8 cellular contexts compared by ENCODE assay signal in genomic region chr5:119367502-119368237, GRCh38. TPM values are rescaled to one million over a fixed set of nuclear protein-coding genes. Genes with fewer than 3 reads are reported as not detected.
DNase-seq lines count a peak whose midpoint lies in the region; ATAC-seq and TF ChIP-seq lines count a peak whose summit lies in the region.

No MANE protein-coding gene starts in this region.

- peaks cover 15% of the 10 kb centered on the region for H3K9me2 ChIP-seq in GM23338 (ENCODE audit: insufficient read depth)

- no peaks in the 10 kb centered on the region for H3K36me3 Mint-ChIP-seq in immature natural killer cell
- peaks cover 3% of the 10 kb centered on the region; the same call in 2 of the 3 replicates for H3K36me3 Mint-ChIP-seq in GM23338 (ENCODE audit: low read depth)

- H3K4me3 ChIP-seq in GM23338 (no peak overlapping the region), sigmoid colon (no peak overlapping the region)

- H3K27ac ChIP-seq in RWPE1 (no peak overlapping the region), GM23338 (ENCODE audit: low read depth) (no peak overlapping the region), sigmoid colon (no peak overlapping the region)

- H2AFZ ChIP-seq in GM23338: no peak overlapping the region

- H3K4me1 ChIP-seq in GM23338 (ENCODE audit: insufficient read depth): peaks cover 24% of the 10 kb centered on the region
- H3K4me1 ChIP-seq in sigmoid colon: peaks cover 0 to 29% (median 13%) of the 10 kb centered on the region in 4 donors

- H3K27me3 ChIP-seq in GM23338 (ENCODE audit: insufficient read depth) (no peaks in the 10 kb centered on the region), sigmoid colon (no peaks in the 10 kb centered on the region)

- H3K79me2 ChIP-seq in GM23338 (replicated peaks; ENCODE audit: insufficient read depth): peaks cover 5% of the 10 kb centered on the region; the same call in 1 of the 2 replicates

- H3K36me3 ChIP-seq in GM23338 (ENCODE audit: insufficient read depth) (no peaks in the 10 kb centered on the region), sigmoid colon (no peaks in the 10 kb centered on the region)

- no peaks in the 10 kb centered on the region for H3K9me3 ChIP-seq in sigmoid colon

- H3F3A ChIP-seq in GM23338 (replicated peaks; ENCODE audit: low read depth): no peaks in the 10 kb centered on the region

- H3K9me3 Mint-ChIP-seq in immature natural killer cell (no peaks in the 10 kb centered on the region), GM23338 (no peaks in the 10 kb centered on the region)

- no peaks in the 10 kb centered on the region; the same call in 1 of the 2 replicates for H4K20me1 ChIP-seq in GM23338 (replicated peaks; ENCODE audit: insufficient read depth)

- intact Hi-C loops in sigmoid colon (cut with DNase I): no loop called here

- TF ChIP-seq POLR2A in sigmoid colon (IDR thresholded peaks at IDR 0.05): no peak

- no peak overlapping the region for H3K4me2 ChIP-seq in GM23338

- 66 to 71% methylated on average over 1 of the region's 1 CpG for WGBS in sigmoid colon, 2 donors

- H3K27me3 Mint-ChIP-seq in immature natural killer cell (ENCODE audit: low read depth in 3 of 3) (peaks cover 0 to 2% (median 2%) of the 10 kb centered on the region in 3 donors), GM23338 (ENCODE audit: insufficient read depth, low read depth, poor library complexity) (peaks cover 2% of the 10 kb centered on the region)

- peak overlapping the region; percentile 66 to 93 (median 86) for H3K27ac Mint-ChIP-seq in immature natural killer cell
- no peak overlapping the region for H3K27ac Mint-ChIP-seq in GM23338

- TF ChIP-seq CTCF in RWPE1 (conservative IDR thresholded peaks at IDR 0.05; ENCODE audit: low read depth): no peak
- no peak for TF ChIP-seq CTCF in GM23338 (conservative IDR thresholded peaks at IDR 0.05; ENCODE audit: low read depth in 2 of 2)
- TF ChIP-seq CTCF in sigmoid colon (IDR thresholded peaks at IDR 0.05): no peak

- CTCF ChIA-PET in RWPE1 (lab: Yijun Ruan, JAX): interaction anchor here (0.6 kb wide), 1 partner anchor 346 kb away, joined by 4 read pairs; no protein-coding TSS in a partner anchor

- POLR2A ChIA-PET in RWPE1 (lab: Yijun Ruan, JAX; ENCODE audit: low non-redundant PET): no interaction called here

- ATAC-seq in GM18867 (IDR thresholded peaks at IDR 0.05; ENCODE audit: unreplicated experiment) (peak; percentile 66), HG02763 (IDR thresholded peaks at IDR 0.05; ENCODE audit: unreplicated experiment) (peak; percentile 73), GM23338 (no peak)

- H3K4me1 Mint-ChIP-seq in immature natural killer cell: peaks cover 84 to 90% of the 10 kb centered on the region in 2 donors
- H3K4me1 Mint-ChIP-seq in GM23338: peaks cover 32% of the 10 kb centered on the region

- H3K4me3 Mint-ChIP-seq in immature natural killer cell (peak overlapping the region; percentile 40 to 80 (median 65)), GM23338 (no peak overlapping the region)

- DNase-seq in RWPE1 (ENCODE audit: low spot score): peak; percentile 30
- DNase-seq in immature natural killer cell: no peak
- no peak for DNase-seq in COR-L47 (lab: John Stamatoyannopoulos, UW)
- no peak for DNase-seq in GM23338 (ENCODE audit: low spot score)
- DNase-seq in sigmoid colon: no peak
- DNase-seq in activated CD4-positive, alpha-beta T cell treated with anti-CD3 and anti-CD28 coated beads, Interleukin-2, amount 50 U/mL, for 48 hours: no peak

- TF ChIP-seq EP300 in sigmoid colon (IDR thresholded peaks at IDR 0.05): no peak

TF ChIP-seq in GM23338, 12 proteins besides CTCF, POLR2A, EP300 and RAD21 (continues in another document):
- TF ChIP-seq NANOG (IDR thresholded peaks at IDR 0.05; ENCODE audit: borderline replicate concordance) (no peak), CREB1 (CRISPR knock-in tag; IDR thresholded peaks at IDR 0.05; ENCODE audit: low read depth) (no peak), EZH2 (IDR thresholded peaks at IDR 0.05; ENCODE audit: low read depth, unreplicated experiment) (no peak)
- TF ChIP-seq, protein P1, sequence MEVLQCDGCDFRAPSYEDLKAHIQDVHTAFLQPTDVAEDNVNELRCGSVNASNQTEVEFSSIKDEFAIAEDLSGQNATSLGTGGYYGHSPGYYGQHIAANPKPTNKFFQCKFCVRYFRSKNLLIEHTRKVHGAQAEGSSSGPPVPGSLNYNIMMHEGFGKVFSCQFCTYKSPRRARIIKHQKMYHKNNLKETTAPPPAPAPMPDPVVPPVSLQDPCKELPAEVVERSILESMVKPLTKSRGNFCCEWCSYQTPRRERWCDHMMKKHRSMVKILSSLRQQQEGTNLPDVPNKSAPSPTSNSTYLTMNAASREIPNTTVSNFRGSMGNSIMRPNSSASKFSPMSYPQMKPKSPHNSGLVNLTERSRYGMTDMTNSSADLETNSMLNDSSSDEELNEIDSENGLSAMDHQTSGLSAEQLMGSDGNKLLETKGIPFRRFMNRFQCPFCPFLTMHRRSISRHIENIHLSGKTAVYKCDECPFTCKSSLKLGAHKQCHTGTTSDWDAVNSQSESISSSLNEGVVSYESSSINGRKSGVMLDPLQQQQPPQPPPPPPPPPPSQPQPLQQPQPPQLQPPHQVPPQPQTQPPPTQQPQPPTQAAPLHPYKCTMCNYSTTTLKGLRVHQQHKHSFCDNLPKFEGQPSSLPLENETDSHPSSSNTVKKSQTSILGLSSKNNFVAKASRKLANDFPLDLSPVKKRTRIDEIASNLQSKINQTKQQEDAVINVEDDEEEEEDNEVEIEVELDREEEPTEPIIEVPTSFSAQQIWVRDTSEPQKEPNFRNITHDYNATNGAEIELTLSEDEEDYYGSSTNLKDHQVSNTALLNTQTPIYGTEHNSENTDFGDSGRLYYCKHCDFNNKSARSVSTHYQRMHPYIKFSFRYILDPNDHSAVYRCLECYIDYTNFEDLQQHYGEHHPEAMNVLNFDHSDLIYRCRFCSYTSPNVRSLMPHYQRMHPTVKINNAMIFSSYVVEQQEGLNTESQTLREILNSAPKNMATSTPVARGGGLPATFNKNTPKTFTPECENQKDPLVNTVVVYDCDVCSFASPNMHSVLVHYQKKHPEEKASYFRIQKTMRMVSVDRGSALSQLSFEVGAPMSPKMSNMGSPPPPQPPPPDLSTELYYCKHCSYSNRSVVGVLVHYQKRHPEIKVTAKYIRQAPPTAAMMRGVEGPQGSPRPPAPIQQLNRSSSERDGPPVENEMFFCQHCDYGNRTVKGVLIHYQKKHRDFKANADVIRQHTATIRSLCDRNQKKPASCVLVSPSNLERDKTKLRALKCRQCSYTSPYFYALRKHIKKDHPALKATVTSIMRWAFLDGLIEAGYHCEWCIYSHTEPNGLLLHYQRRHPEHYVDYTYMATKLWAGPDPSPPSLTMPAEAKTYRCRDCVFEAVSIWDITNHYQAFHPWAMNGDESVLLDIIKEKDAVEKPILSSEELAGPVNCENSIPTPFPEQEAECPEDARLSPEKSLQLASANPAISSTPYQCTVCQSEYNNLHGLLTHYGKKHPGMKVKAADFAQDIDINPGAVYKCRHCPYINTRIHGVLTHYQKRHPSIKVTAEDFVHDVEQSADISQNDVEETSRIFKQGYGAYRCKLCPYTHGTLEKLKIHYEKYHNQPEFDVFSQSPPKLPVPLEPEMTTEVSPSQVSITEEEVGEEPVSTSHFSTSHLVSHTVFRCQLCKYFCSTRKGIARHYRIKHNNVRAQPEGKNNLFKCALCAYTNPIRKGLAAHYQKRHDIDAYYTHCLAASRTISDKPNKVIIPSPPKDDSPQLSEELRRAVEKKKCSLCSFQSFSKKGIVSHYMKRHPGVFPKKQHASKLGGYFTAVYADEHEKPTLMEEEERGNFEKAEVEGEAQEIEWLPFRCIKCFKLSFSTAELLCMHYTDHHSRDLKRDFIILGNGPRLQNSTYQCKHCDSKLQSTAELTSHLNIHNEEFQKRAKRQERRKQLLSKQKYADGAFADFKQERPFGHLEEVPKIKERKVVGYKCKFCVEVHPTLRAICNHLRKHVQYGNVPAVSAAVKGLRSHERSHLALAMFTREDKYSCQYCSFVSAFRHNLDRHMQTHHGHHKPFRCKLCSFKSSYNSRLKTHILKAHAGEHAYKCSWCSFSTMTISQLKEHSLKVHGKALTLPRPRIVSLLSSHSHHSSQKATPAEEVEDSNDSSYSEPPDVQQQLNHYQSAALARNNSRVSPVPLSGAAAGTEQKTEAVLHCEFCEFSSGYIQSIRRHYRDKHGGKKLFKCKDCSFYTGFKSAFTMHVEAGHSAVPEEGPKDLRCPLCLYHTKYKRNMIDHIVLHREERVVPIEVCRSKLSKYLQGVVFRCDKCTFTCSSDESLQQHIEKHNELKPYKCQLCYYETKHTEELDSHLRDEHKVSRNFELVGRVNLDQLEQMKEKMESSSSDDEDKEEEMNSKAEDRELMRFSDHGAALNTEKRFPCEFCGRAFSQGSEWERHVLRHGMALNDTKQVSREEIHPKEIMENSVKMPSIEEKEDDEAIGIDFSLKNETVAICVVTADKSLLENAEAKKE (CRISPR knock-in tag; IDR thresholded peaks at IDR 0.05): no peak
- TF ChIP-seq, protein P2, sequence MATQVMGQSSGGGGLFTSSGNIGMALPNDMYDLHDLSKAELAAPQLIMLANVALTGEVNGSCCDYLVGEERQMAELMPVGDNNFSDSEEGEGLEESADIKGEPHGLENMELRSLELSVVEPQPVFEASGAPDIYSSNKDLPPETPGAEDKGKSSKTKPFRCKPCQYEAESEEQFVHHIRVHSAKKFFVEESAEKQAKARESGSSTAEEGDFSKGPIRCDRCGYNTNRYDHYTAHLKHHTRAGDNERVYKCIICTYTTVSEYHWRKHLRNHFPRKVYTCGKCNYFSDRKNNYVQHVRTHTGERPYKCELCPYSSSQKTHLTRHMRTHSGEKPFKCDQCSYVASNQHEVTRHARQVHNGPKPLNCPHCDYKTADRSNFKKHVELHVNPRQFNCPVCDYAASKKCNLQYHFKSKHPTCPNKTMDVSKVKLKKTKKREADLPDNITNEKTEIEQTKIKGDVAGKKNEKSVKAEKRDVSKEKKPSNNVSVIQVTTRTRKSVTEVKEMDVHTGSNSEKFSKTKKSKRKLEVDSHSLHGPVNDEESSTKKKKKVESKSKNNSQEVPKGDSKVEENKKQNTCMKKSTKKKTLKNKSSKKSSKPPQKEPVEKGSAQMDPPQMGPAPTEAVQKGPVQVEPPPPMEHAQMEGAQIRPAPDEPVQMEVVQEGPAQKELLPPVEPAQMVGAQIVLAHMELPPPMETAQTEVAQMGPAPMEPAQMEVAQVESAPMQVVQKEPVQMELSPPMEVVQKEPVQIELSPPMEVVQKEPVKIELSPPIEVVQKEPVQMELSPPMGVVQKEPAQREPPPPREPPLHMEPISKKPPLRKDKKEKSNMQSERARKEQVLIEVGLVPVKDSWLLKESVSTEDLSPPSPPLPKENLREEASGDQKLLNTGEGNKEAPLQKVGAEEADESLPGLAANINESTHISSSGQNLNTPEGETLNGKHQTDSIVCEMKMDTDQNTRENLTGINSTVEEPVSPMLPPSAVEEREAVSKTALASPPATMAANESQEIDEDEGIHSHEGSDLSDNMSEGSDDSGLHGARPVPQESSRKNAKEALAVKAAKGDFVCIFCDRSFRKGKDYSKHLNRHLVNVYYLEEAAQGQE (IDR thresholded peaks at IDR 0.05; ENCODE audit: unreplicated experiment): no peak

RNA-seq across cellular contexts. Expression of gene TNFAIP8, which starts 11.9 kb away (rescaled TPM):
- polyA plus RNA-seq in immature natural killer cell (100 to 1,000 TPM in 2 of 3 donors, 10 to 100 TPM in 1; 99.7 to 162 (median 132) TPM), GM23338 (2016; fragmentation: Nextera tagmentation; extraction: Ambion mirVana) (10.6 and 12.8 TPM in 2 replicates), sigmoid colon (10 to 100 TPM in 2 of 3 donors, 1 to 10 TPM in 1; 9.0 to 55.8 (median 19.0) TPM)
- total RNA-seq in GM23338 (2014; rRNA removed; shearing (Covaris generic)): 29.2 and 30.1 TPM in 2 replicates
- 10 to 100 TPM in 3 of 4 donors, 1 to 10 TPM in 1; 6.9 to 17.9 (median 13.1) TPM for total RNA-seq in sigmoid colon
